24 cellular contexts compared by ENCODE assay signal in genomic region chr1:157944666-157945280, GRCh38. TPM values are rescaled to one million over a fixed set of nuclear protein-coding genes. Genes with fewer than 3 reads are reported as not detected.
A peak's percentile ranks its signal among the peaks of the same experiment; 100 is the strongest.
DNase-seq lines count a peak whose midpoint lies in the region; ATAC-seq and TF ChIP-seq lines count a peak whose summit lies in the region.
"Had no signal": no experiment of that assay in that cellular context is flagged by ENCODE, and none has a peak within 500 bp of the region (broad histone marks: within the 10 kb centered on the region; RNA-seq: fewer than 3 reads in every experiment).

No MANE protein-coding gene starts in this region.

- H3K27me3 Mint-ChIP-seq in activated B cell treated with CpG ODN at 0.5 μM for 24 hours, result no peaks in the 10 kb centered on the region
- peaks cover 8% of the 10 kb centered on the region for H3K27me3 Mint-ChIP-seq in stimulated activated memory B cell treated with anti-CD40 and anti-IgM and Interleukin-4, amounts not matched to agents 10 μg/mL and 1 μg/mL and 100 μg/mL, for 72 hours

- H3K4me1 Mint-ChIP-seq in activated B cell treated with CpG ODN at 0.5 μM for 24 hours, result peaks cover 24% of the 10 kb centered on the region
- peaks cover 27% of the 10 kb centered on the region for H3K4me1 Mint-ChIP-seq in stimulated activated memory B cell treated with anti-CD40 and anti-IgM and Interleukin-4, amounts not matched to agents 10 μg/mL and 1 μg/mL and 100 μg/mL, for 72 hours
- H3K4me1 Mint-ChIP-seq: activated CD4-positive, alpha-beta memory T cell treated with anti-CD3 and anti-CD28 coated beads, Interleukin-2, amount 10 ng/mL, durations not matched to agents 7 days and 5 days; activated naive CD8-positive, alpha-beta T cell treated with anti-CD3 and anti-CD28 coated beads, Interleukin-2, amount 10 ng/mL, durations not matched to agents 7 days and 5 days; stimulated activated effector memory CD8-positive, alpha-beta T cell treated with anti-CD3 and anti-CD28 coated beads, Interleukin-12 subunit alpha, Interleukin-12 subunit beta, amount 100 ng/mL, for 72 hours had no signal

- CTCF ChIA-PET in activated B cell treated with CpG ODN at 0.5 μM for 24 hours (lab: Charles Lee), result interaction anchor here (0.9 to 2.2 kb wide), 7 partner anchors 47 to 364 kb away, joined by 3 to 10 read pairs (median 4); no protein-coding TSS in a partner anchor

- ATAC-seq in activated B cell treated with CpG ODN at 0.5 μM for 24 hours (ENCODE audit: low read depth), result peak; percentile 10
- peak; percentile 53 for ATAC-seq in stimulated activated memory B cell treated with anti-CD40 and anti-IgM and Interleukin-4, amounts not matched to agents 10 μg/mL and 1 μg/mL and 100 μg/mL, for 72 hours
- no peak for ATAC-seq in HG02852 (IDR thresholded peaks at IDR 0.05; ENCODE audit: unreplicated experiment)
- ATAC-seq in GM19023 (IDR thresholded peaks at IDR 0.05; ENCODE audit: unreplicated experiment), result no peak
- ATAC-seq: activated CD4-positive, CD25-positive, alpha-beta regulatory T cell treated with anti-CD3 and anti-CD28 coated beads, Interleukin-2, amount 50 U/mL, for 24 hours; stimulated activated effector memory CD8-positive, alpha-beta T cell treated with anti-CD3 and anti-CD28 coated beads, Interleukin-12 subunit alpha, Interleukin-12 subunit beta, amount 100 ng/mL, for 72 hours; T-cell had no signal

- H3K36me3 Mint-ChIP-seq in activated B cell treated with CpG ODN at 0.5 μM for 24 hours (ENCODE audit: low read depth), result no peaks in the 10 kb centered on the region
- H3K36me3 Mint-ChIP-seq in stimulated activated memory B cell treated with anti-CD40 and anti-IgM and Interleukin-4, amounts not matched to agents 10 μg/mL and 1 μg/mL and 100 μg/mL, for 72 hours, result no peaks in the 10 kb centered on the region
- H3K36me3 Mint-ChIP-seq: activated naive CD8-positive, alpha-beta T cell treated with anti-CD3 and anti-CD28 coated beads, Interleukin-2, amount 10 ng/mL, durations not matched to agents 7 days and 5 days; stimulated activated effector memory CD8-positive, alpha-beta T cell treated with anti-CD3 and anti-CD28 coated beads, Interleukin-12 subunit alpha, Interleukin-12 subunit beta, amount 100 ng/mL, for 72 hours; T-cell had no signal

- no peaks in the 10 kb centered on the region for H3K27me3 ChIP-seq in DOHH2 (ENCODE audit: control insufficient read depth, low read length)
- H3K27me3 ChIP-seq: testis had no signal

- peak overlapping the region; percentile 2 for H3K27ac Mint-ChIP-seq in activated B cell treated with CpG ODN at 0.5 μM for 24 hours
- H3K27ac Mint-ChIP-seq in stimulated activated memory B cell treated with anti-CD40 and anti-IgM and Interleukin-4, amounts not matched to agents 10 μg/mL and 1 μg/mL and 100 μg/mL, for 72 hours, result peak overlapping the region; percentile 3
- H3K27ac Mint-ChIP-seq: activated CD4-positive, alpha-beta memory T cell treated with anti-CD3 and anti-CD28 coated beads, Interleukin-2, amount 10 ng/mL, durations not matched to agents 7 days and 5 days; activated naive CD8-positive, alpha-beta T cell treated with anti-CD3 and anti-CD28 coated beads, Interleukin-2, amount 10 ng/mL, durations not matched to agents 7 days and 5 days; stimulated activated effector memory CD8-positive, alpha-beta T cell treated with anti-CD3 and anti-CD28 coated beads, Interleukin-12 subunit alpha, Interleukin-12 subunit beta, amount 100 ng/mL, for 72 hours; T-cell had no signal

- no peak overlapping the region for H3K27ac ChIP-seq in DOHH2 (ENCODE audit: low read depth, low read length)
- H3K27ac ChIP-seq: testis had no signal

- no peaks in the 10 kb centered on the region for H3K79me2 ChIP-seq in DOHH2 (ENCODE audit: control insufficient read depth, low read length)

- peak overlapping the region; percentile 31 for H3K4me3 ChIP-seq in DOHH2 (ENCODE audit: low read length)
- H3K4me3 ChIP-seq: MG63, testis had no signal

- peak overlapping the region; percentile 66 for H3K4me3 Mint-ChIP-seq in activated B cell treated with CpG ODN at 0.5 μM for 24 hours
- no peak overlapping the region for H3K4me3 Mint-ChIP-seq in stimulated activated memory B cell treated with anti-CD40 and anti-IgM and Interleukin-4, amounts not matched to agents 10 μg/mL and 1 μg/mL and 100 μg/mL, for 72 hours
- H3K4me3 Mint-ChIP-seq: activated CD4-positive, alpha-beta memory T cell treated with anti-CD3 and anti-CD28 coated beads, Interleukin-2, amount 10 ng/mL, durations not matched to agents 7 days and 5 days; activated naive CD8-positive, alpha-beta T cell treated with anti-CD3 and anti-CD28 coated beads, Interleukin-2, amount 10 ng/mL, durations not matched to agents 7 days and 5 days; stimulated activated effector memory CD8-positive, alpha-beta T cell treated with anti-CD3 and anti-CD28 coated beads, Interleukin-12 subunit alpha, Interleukin-12 subunit beta, amount 100 ng/mL, for 72 hours; T-cell had no signal

- H3K4me2 ChIP-seq in DOHH2 (ENCODE audit: low read length), result peak overlapping the region; percentile 57

- H3K9me2 ChIP-seq in DOHH2 (replicated peaks; ENCODE audit: control insufficient read depth, low read length), result no peaks in the 10 kb centered on the region

- no peak for TF ChIP-seq CTCF in DOHH2 (IDR thresholded peaks at IDR 0.05; ENCODE audit: low read depth, low read length, poor library complexity, severe bottlenecking)
- no peak for TF ChIP-seq CTCF in activated B cell treated with CpG ODN at 0.5 μM for 24 hours (IDR thresholded peaks at IDR 0.05)

- DNase-seq in NOMO-1 treated with DMSO at 0.1 percent for 48 hours (lab: John Stamatoyannopoulos, UW; ENCODE audit: unreplicated experiment), result peak; percentile 88
- no peak for DNase-seq in activated B cell treated with CpG ODN at 0.5 μM for 24 hours
- DNase-seq in activated CD4-positive, alpha-beta T cell treated with anti-CD3 and anti-CD28 coated beads for 1 hour, result no peak
- DNase-seq in stimulated activated CD4-positive, alpha-beta T cell treated with anti-CD3 and anti-CD28 coated beads, Interleukin-1b, Interleukin-23, amount 100 ng/mL, for 48 hours, result no peak
- DNase-seq: activated CD4-positive, alpha-beta memory T cell treated with anti-CD3 and anti-CD28 coated beads, Interleukin-2, amount 10 ng/mL, durations not matched to agents 7 days and 5 days; activated effector memory CD4-positive, alpha-beta T cell treated with anti-CD3 and anti-CD28 coated beads, Interleukin-2, amount 50 U/mL, for 16 hours; activated naive CD8-positive, alpha-beta T cell treated with anti-CD3 and anti-CD28 coated beads, Interleukin-2, amount 10 ng/mL, durations not matched to agents 7 days and 5 days; DMS153; glutamatergic neuron; H7; KBM-7; MG63; NCI-H1694 treated with DMSO at 0.1 percent for 48 hours; NCI-H526; nucleus accumbens; Right ventricle myocardium superior; T-cell; testis had no signal

- intact Hi-C loops in activated B cell treated with CpG ODN at 0.5 μM for 24 hours (cut with micrococcal nuclease), result loop anchor here (5.0 kb wide), 2 partner anchors 252 to 437 kb away; no protein-coding TSS in a partner anchor

- no peaks in the 10 kb centered on the region for H3K9me3 ChIP-seq in DOHH2 (ENCODE audit: control insufficient read depth, insufficient read depth, low read length)
- H3K9me3 ChIP-seq: MG63, testis had no signal

- H3K36me3 ChIP-seq in DOHH2 (ENCODE audit: control insufficient read depth, low read length), result no peaks in the 10 kb centered on the region
- H3K36me3 ChIP-seq: MG63 had no signal

- H3K4me1 ChIP-seq in DOHH2 (ENCODE audit: control insufficient read depth, low read length), result peaks cover 36% of the 10 kb centered on the region
- H3K4me1 ChIP-seq: testis had no signal

- H3F3A ChIP-seq in DOHH2 (ENCODE audit: control insufficient read depth, insufficient read depth), result no peaks in the 10 kb centered on the region

- no peaks in the 10 kb centered on the region for H3K9me3 Mint-ChIP-seq in activated B cell treated with CpG ODN at 0.5 μM for 24 hours
- no peaks in the 10 kb centered on the region for H3K9me3 Mint-ChIP-seq in stimulated activated memory B cell treated with anti-CD40 and anti-IgM and Interleukin-4, amounts not matched to agents 10 μg/mL and 1 μg/mL and 100 μg/mL, for 72 hours
- H3K9me3 Mint-ChIP-seq: activated CD4-positive, alpha-beta memory T cell treated with anti-CD3 and anti-CD28 coated beads, Interleukin-2, amount 10 ng/mL, durations not matched to agents 7 days and 5 days; activated naive CD8-positive, alpha-beta T cell treated with anti-CD3 and anti-CD28 coated beads, Interleukin-2, amount 10 ng/mL, durations not matched to agents 7 days and 5 days; stimulated activated effector memory CD8-positive, alpha-beta T cell treated with anti-CD3 and anti-CD28 coated beads, Interleukin-12 subunit alpha, Interleukin-12 subunit beta, amount 100 ng/mL, for 72 hours; T-cell had no signal

- POLR2A ChIA-PET in activated B cell treated with CpG ODN at 0.5 μM for 24 hours (lab: Charles Lee), result no interaction called here

- no peaks in the 10 kb centered on the region for H4K20me1 ChIP-seq in DOHH2 (ENCODE audit: control insufficient read depth, insufficient read depth, low read depth, low read length)

RNA-seq across cellular contexts. Expression of gene KIRREL1, which starts 48.7 kb away (rescaled TPM):
- not detected in 2 replicates for total RNA-seq in activated B cell treated with CpG ODN at 0.5 μM for 24 hours
- total RNA-seq: activated CD4-positive, alpha-beta memory T cell treated with anti-CD3 and anti-CD28 coated beads, Interleukin-2, amount 10 ng/mL, durations not matched to agents 7 days and 5 days; activated naive CD8-positive, alpha-beta T cell treated with anti-CD3 and anti-CD28 coated beads, Interleukin-2, amount 10 ng/mL, durations not matched to agents 7 days and 5 days had no signal

Comparison
In these comparisons a context has a peak if more than half of its experiments do, and no peak if none do; other contexts are left out.
1. ATAC-seq: peak in activated B cell treated with CpG ODN at 0.5 μM for 24 hours (single experiment) and stimulated activated memory B cell treated with anti-CD40 and anti-IgM and Interleukin-4, amounts not matched to agents 10 μg/mL and 1 μg/mL and 100 μg/mL, for 72 hours (single experiment); none in HG02852 (single experiment) and GM19023 (single experiment).